ENCODE assay signal across 1 cellular context in genomic region chrX:24494544-24495113, GRCh38.
TF ChIP-seq lines count a peak whose summit lies in the region.

No MANE protein-coding gene starts in this region.

TF ChIP-seq in HepG2, 621 proteins besides CTCF, POLR2A, EP300 and RAD21 (continued from another document):
- TF ChIP-seq HOMEZ (CRISPR knock-in tag; IDR thresholded peaks at IDR 0.05; ENCODE audit: low read depth) (peak; percentile 37; the same call in 1 of the 2 replicates), NFYB (CRISPR knock-in tag; IDR thresholded peaks at IDR 0.05) (peak; percentile 67), PCBP2 (optimal IDR thresholded peaks at IDR 0.05; ENCODE audit: low read depth, low read length, poor library complexity, severe bottlenecking) (no peak)
TF ChIP-seq in HepG2: peak in this region for 10.
